13 cellular contexts compared by ENCODE assay signal in the genomic region with DNA sequence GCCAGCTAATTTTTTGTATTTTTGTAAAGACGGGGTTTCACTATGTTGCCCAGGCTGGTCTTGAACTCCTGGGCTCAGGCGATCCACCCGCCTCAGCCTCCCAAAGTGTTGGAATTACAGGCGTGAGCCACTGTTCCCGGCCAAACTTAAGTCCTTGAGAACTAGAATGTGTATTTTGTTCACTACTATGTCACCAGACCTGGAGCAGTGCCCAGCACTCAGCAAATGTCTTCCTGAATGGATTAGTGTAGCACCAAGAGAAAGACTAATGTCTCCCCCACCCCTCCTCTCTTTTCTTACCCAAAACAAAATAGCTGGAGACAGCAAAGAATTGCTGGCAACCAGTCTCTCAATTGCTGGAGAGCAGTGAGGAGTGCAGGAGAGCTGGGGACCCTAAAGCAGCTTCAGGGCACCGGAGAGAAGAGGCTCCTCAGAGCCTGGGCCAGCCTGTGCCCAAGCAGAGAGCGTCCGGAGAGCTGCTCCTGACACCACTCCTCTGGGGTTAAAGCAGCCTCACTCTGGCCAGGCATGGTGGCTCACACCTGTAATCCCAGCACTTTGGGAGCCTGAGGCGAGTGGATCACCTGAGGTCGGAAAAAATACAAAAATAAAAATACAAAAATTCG. TPM values are rescaled to one million over a fixed set of nuclear protein-coding genes. Genes with fewer than 3 reads are reported as not detected.
DNase-seq lines count a peak whose midpoint lies in the region; ATAC-seq, FAIRE-seq and TF ChIP-seq lines count a peak whose summit lies in the region.
"Had no signal": no experiment of that assay in that cellular context is flagged by ENCODE, and none has a peak within 500 bp of the region (broad histone marks: within the 10 kb centered on the region; RNA-seq: fewer than 3 reads in every experiment).

No MANE protein-coding gene starts in this region.

- H3K9me3 ChIP-seq in adipocyte (ENCODE audit: control insufficient read depth, low read length) = no peaks in the 10 kb centered on the region
- no peaks in the 10 kb centered on the region for H3K9me3 ChIP-seq in gastroesophageal sphincter
- H3K9me3 ChIP-seq: thoracic aorta had no signal

- ATAC-seq in gastroesophageal sphincter (peak; percentile 77), omental fat pad (ENCODE audit: low FRiP score) (peak; percentile 11)
- ATAC-seq: activated CD8-positive, alpha-beta memory T cell treated with anti-CD3 and anti-CD28 coated beads, Interleukin-2, amount 10 ng/mL, durations not matched to agents 7 days and 5 days; GM12878 had no signal

- TF ChIP-seq CTCF in gastroesophageal sphincter (IDR thresholded peaks at IDR 0.05) = no peak
- no peak for TF ChIP-seq CTCF in omental fat pad (IDR thresholded peaks at IDR 0.05)

- H3K4me1 ChIP-seq in adipocyte (ENCODE audit: control insufficient read depth, insufficient read depth, low read length) = peaks cover 10% of the 10 kb centered on the region
- peaks cover 0 to 11% (median 0%) of the 10 kb centered on the region in 3 donors for H3K4me1 ChIP-seq in gastroesophageal sphincter

- H3K27ac ChIP-seq in gastroesophageal sphincter = peak overlapping the region in 3 of 4 donors; percentile 34 to 70 (median 56)
- H3K27ac ChIP-seq: thoracic aorta had no signal

- no peak for TF ChIP-seq EP300 in gastroesophageal sphincter (IDR thresholded peaks at IDR 0.05)

- 48 to 58% methylated on average over 4 to 5 of the region's 11 CpGs for WGBS in gastroesophageal sphincter (ENCODE audit: low coverage in 1 of 2), 2 donors

- H3K27me3 ChIP-seq in adipocyte (replicated peaks; ENCODE audit: control insufficient read depth, insufficient read depth, low read length) (no peaks in the 10 kb centered on the region), gastroesophageal sphincter (peaks cover 8% of the 10 kb centered on the region)

- no peak overlapping the region for H3K9ac ChIP-seq in adipocyte (ENCODE audit: low read length)

- DNase-seq in COLO829 (ENCODE audit: low spot score) (peak; percentile 65), adipocyte (ENCODE audit: low read depth) (peak; percentile 21), omental fat pad (ENCODE audit: low spot score) (no peak), EL (no peak), GM19239 (ENCODE audit: insufficient read length, low spot score) (no peak), kidney tubule cell (ENCODE audit: low spot score) (no peak), HTR-8/SVneo (ENCODE audit: insufficient read length, low spot score) (no peak)
- DNase-seq: activated CD8-positive, alpha-beta memory T cell treated with anti-CD3 and anti-CD28 coated beads, Interleukin-2, amount 10 ng/mL, durations not matched to agents 7 days and 5 days; cerebellar nuclear complex; kidney glomerular epithelial cell had no signal

- no peak for TF ChIP-seq POLR2A in gastroesophageal sphincter (IDR thresholded peaks at IDR 0.05)

- FAIRE-seq in GM19239 (lab: Jason Lieb, UNC) (no peak), HTR-8/SVneo (lab: Jason Lieb, UNC) (no peak)
- FAIRE-seq: GM12878 had no signal

- H3K36me3 ChIP-seq in adipocyte (ENCODE audit: control insufficient read depth, insufficient read depth, low read length, severe bottlenecking) = peaks cover 31% of the 10 kb centered on the region
- H3K36me3 ChIP-seq in gastroesophageal sphincter = no peaks in the 10 kb centered on the region
- H3K36me3 ChIP-seq: thoracic aorta had no signal

- H3K4me3 ChIP-seq in adipocyte (ENCODE audit: low read length) = no peak overlapping the region
- no peak overlapping the region for H3K4me3 ChIP-seq in gastroesophageal sphincter
- H3K4me3 ChIP-seq: GM12878, thoracic aorta had no signal

RNA-seq across cellular contexts. Expression of a gene that starts 14.9 kb away (rescaled TPM):
- total RNA-seq in gastroesophageal sphincter = 1 to 10 TPM in 3 of 4 donors, under 1 TPM in 1; 0.93 to 5.3 (median 1.5) TPM
- 10 to 100 TPM in 3 of 4 donors, 1 to 10 TPM in 1; 7.9 to 28.7 (median 19.9) TPM for total RNA-seq in omental fat pad
- total RNA-seq: activated CD8-positive, alpha-beta memory T cell treated with anti-CD3 and anti-CD28 coated beads, Interleukin-2, amount 10 ng/mL, durations not matched to agents 7 days and 5 days; GM12878; thoracic aorta had no signal

RNA-seq across cellular contexts. Expression of a gene that starts 50.3 kb away (rescaled TPM):
- total RNA-seq in gastroesophageal sphincter (100 to 1,000 TPM; 146 to 252 (median 195) TPM), omental fat pad (100 to 1,000 TPM; 109 to 157 (median 122) TPM)

Comparison
In these comparisons a context has a peak if more than half of its experiments do, and no peak if none do; other contexts are left out.
1. DNase-seq: peak in COLO829 (single experiment) and adipocyte (single experiment); none in omental fat pad (single experiment), EL (single experiment), GM19239 (single experiment), kidney tubule cell (single experiment) and HTR-8/SVneo (single experiment).